Comparison of ENCODE assay signal across 2 cellular contexts in the genomic region with DNA sequence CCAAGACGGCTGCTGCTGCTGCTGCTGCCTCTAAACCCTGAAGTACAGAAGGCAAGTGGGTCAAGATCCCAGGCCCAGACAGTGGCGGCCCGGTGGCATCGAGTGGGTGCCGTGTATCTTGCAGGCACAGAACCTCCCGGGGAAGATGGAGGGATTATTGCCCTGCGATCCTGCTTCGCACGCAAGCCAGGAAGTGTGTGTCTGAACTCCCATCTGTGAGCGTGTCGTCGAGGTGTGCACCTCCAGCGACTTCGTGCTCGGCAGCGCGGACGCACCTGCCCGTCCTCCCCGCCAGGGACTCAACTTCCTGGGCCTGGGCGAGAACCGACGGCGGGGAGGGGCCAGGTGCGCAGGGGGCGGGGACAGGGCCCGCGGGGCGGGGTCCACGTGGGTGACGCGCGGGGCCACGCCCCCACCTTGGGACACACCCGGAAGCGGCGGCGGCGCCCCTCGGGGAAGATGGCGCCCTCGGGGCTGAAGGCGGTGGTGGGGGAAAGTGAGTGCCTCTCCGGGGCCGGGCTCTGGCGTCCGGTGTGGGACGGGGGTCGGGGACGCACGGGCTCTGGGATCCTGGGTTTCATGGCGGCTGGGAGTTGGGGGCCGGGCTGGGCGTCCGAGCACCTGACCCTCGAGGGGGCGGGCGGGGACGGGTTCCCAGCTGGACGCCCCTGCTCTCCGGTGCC.
TF ChIP-seq lines count a peak whose summit lies in the region.

A gene (plus strand): TSS at position 420 of the 683 bp plus-strand sequence. CDS start 40 bp downstream, at position 460.

TF ChIP-seq in HEK293, 187 proteins besides CTCF, POLR2A, EP300 and RAD21 (continued from another document and continues in another):
- no peak for TF ChIP-seq ZNF24 (tag by site-specific recombination; IDR thresholded peaks at IDR 0.05)
- TF ChIP-seq ZNF184 (tag by site-specific recombination; IDR thresholded peaks at IDR 0.05): no peak
- no peak for TF ChIP-seq ZNF561 (tag by site-specific recombination; IDR thresholded peaks at IDR 0.05; ENCODE audit: borderline replicate concordance)
- no peak for TF ChIP-seq ZNF138 (tag by site-specific recombination; IDR thresholded peaks at IDR 0.05; ENCODE audit: borderline replicate concordance)
- TF ChIP-seq ZNF266 (tag by site-specific recombination; IDR thresholded peaks at IDR 0.05; ENCODE audit: low read depth): no peak
- TF ChIP-seq, protein P1, sequence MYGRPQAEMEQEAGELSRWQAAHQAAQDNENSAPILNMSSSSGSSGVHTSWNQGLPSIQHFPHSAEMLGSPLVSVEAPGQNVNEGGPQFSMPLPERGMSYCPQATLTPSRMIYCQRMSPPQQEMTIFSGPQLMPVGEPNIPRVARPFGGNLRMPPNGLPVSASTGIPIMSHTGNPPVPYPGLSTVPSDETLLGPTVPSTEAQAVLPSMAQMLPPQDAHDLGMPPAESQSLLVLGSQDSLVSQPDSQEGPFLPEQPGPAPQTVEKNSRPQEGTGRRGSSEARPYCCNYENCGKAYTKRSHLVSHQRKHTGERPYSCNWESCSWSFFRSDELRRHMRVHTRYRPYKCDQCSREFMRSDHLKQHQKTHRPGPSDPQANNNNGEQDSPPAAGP (tag by site-specific recombination; IDR thresholded peaks at IDR 0.05): 0 out of 2 replicates have a peak, but pooled peaks have one; percentile 21
- TF ChIP-seq ZNF707 (tag by site-specific recombination; IDR thresholded peaks at IDR 0.05): no peak
- no peak for TF ChIP-seq ZNF626 (tag by site-specific recombination; IDR thresholded peaks at IDR 0.05)
- TF ChIP-seq, protein P2, sequence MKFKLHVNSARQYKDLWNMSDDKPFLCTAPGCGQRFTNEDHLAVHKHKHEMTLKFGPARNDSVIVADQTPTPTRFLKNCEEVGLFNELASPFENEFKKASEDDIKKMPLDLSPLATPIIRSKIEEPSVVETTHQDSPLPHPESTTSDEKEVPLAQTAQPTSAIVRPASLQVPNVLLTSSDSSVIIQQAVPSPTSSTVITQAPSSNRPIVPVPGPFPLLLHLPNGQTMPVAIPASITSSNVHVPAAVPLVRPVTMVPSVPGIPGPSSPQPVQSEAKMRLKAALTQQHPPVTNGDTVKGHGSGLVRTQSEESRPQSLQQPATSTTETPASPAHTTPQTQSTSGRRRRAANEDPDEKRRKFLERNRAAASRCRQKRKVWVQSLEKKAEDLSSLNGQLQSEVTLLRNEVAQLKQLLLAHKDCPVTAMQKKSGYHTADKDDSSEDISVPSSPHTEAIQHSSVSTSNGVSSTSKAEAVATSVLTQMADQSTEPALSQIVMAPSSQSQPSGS (tag by site-specific recombination; IDR thresholded peaks at IDR 0.05; ENCODE audit: low read depth): no peak
- peak; percentile 58; the same call in 1 of the 2 replicates for TF ChIP-seq KLF10 (tag by site-specific recombination; IDR thresholded peaks at IDR 0.05)
- TF ChIP-seq ZFP3 (tag by site-specific recombination; IDR thresholded peaks at IDR 0.05; ENCODE audit: low read depth): no peak
- TF ChIP-seq, protein P3, sequence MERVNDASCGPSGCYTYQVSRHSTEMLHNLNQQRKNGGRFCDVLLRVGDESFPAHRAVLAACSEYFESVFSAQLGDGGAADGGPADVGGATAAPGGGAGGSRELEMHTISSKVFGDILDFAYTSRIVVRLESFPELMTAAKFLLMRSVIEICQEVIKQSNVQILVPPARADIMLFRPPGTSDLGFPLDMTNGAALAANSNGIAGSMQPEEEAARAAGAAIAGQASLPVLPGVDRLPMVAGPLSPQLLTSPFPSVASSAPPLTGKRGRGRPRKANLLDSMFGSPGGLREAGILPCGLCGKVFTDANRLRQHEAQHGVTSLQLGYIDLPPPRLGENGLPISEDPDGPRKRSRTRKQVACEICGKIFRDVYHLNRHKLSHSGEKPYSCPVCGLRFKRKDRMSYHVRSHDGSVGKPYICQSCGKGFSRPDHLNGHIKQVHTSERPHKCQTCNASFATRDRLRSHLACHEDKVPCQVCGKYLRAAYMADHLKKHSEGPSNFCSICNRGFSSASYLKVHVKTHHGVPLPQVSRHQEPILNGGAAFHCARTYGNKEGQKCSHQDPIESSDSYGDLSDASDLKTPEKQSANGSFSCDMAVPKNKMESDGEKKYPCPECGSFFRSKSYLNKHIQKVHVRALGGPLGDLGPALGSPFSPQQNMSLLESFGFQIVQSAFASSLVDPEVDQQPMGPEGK (tag by site-specific recombination; IDR thresholded peaks at IDR 0.05): peak; percentile 72; the same call in 1 of the 2 replicates
- no peak for TF ChIP-seq ZBTB48 (tag by site-specific recombination; IDR thresholded peaks at IDR 0.05)
- TF ChIP-seq, protein P4, sequence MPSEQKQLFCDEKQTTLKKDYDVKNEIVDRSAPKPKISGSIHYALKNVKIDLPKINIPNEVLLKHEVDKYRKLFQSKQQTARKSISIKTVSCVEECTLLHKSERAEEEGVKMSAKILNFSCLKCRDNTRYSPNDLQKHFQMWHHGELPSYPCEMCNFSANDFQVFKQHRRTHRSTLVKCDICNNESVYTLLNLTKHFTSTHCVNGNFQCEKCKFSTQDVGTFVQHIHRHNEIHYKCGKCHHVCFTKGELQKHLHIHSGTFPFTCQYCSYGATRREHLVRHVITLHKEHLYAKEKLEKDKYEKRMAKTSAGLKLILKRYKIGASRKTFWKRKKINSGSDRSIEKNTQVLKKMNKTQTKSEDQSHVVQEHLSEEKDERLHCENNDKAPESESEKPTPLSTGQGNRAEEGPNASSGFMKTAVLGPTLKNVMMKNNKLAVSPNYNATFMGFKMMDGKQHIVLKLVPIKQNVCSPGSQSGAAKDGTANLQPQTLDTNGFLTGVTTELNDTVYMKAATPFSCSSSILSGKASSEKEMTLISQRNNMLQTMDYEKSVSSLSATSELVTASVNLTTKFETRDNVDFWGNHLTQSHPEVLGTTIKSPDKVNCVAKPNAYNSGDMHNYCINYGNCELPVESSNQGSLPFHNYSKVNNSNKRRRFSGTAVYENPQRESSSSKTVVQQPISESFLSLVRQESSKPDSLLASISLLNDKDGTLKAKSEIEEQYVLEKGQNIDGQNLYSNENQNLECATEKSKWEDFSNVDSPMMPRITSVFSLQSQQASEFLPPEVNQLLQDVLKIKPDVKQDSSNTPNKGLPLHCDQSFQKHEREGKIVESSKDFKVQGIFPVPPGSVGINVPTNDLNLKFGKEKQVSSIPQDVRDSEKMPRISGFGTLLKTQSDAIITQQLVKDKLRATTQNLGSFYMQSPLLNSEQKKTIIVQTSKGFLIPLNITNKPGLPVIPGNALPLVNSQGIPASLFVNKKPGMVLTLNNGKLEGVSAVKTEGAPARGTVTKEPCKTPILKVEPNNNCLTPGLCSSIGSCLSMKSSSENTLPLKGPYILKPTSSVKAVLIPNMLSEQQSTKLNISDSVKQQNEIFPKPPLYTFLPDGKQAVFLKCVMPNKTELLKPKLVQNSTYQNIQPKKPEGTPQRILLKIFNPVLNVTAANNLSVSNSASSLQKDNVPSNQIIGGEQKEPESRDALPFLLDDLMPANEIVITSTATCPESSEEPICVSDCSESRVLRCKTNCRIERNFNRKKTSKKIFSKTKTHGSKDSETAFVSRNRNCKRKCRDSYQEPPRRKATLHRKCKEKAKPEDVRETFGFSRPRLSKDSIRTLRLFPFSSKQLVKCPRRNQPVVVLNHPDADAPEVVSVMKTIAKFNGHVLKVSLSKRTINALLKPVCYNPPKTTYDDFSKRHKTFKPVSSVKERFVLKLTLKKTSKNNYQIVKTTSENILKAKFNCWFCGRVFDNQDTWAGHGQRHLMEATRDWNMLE (tag by site-specific recombination; conservative IDR thresholded peaks at IDR 0.05; ENCODE audit: low read depth): no peak
- TF ChIP-seq ZFP37 (tag by site-specific recombination; IDR thresholded peaks at IDR 0.05): no peak
- TF ChIP-seq SP3 (tag by site-specific recombination; IDR thresholded peaks at IDR 0.05): peak; percentile 82
- TF ChIP-seq ZNF324 (tag by site-specific recombination; IDR thresholded peaks at IDR 0.05): no peak
- no peak for TF ChIP-seq ZNF747 (tag by site-specific recombination; IDR thresholded peaks at IDR 0.05)
- no peak for TF ChIP-seq OSR2 (tag by site-specific recombination; IDR thresholded peaks at IDR 0.05)

TF ChIP-seq in WTC11, 78 proteins besides CTCF, POLR2A, EP300 and RAD21 (continued from another document and continues in another):
- TF ChIP-seq, protein P5, sequence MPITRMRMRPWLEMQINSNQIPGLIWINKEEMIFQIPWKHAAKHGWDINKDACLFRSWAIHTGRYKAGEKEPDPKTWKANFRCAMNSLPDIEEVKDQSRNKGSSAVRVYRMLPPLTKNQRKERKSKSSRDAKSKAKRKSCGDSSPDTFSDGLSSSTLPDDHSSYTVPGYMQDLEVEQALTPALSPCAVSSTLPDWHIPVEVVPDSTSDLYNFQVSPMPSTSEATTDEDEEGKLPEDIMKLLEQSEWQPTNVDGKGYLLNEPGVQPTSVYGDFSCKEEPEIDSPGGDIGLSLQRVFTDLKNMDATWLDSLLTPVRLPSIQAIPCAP (CRISPR knock-in tag; IDR thresholded peaks at IDR 0.05): peak; percentile 88
- TF ChIP-seq, protein P6, sequence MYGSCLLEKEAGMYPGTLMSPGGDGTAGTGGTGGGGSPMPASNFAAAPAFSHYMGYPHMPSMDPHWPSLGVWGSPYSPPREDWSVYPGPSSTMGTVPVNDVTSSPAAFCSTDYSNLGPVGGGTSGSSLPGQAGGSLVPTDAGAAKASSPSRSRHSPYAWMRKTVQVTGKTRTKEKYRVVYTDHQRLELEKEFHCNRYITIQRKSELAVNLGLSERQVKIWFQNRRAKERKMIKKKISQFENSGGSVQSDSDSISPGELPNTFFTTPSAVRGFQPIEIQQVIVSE (CRISPR knock-in tag; IDR thresholded peaks at IDR 0.05; ENCODE audit: borderline replicate concordance): no peak
- peak; percentile 97 for TF ChIP-seq SMAD3 (CRISPR knock-in tag; IDR thresholded peaks at IDR 0.05; ENCODE audit: borderline replicate concordance)
- peak; percentile 88; the same call in 1 of the 2 replicates for TF ChIP-seq ELF4 (CRISPR knock-in tag; IDR thresholded peaks at IDR 0.05; ENCODE audit: low read depth)
- TF ChIP-seq, protein P7, sequence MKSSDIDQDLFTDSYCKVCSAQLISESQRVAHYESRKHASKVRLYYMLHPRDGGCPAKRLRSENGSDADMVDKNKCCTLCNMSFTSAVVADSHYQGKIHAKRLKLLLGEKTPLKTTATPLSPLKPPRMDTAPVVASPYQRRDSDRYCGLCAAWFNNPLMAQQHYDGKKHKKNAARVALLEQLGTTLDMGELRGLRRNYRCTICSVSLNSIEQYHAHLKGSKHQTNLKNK (CRISPR knock-in tag; IDR thresholded peaks at IDR 0.05): no peak
- peak; percentile 75; the same call in 1 of the 2 replicates for TF ChIP-seq ZNF138 (CRISPR knock-in tag; conservative IDR thresholded peaks at IDR 0.05)
- peak; percentile 95 for TF ChIP-seq ETV6 (CRISPR knock-in tag; IDR thresholded peaks at IDR 0.05)
- no peak for TF ChIP-seq EMX1 (CRISPR knock-in tag; IDR thresholded peaks at IDR 0.05)
- TF ChIP-seq MYBL2 (CRISPR knock-in tag; IDR thresholded peaks at IDR 0.05): peak; percentile 96
- peak; percentile 93 for TF ChIP-seq NFE2L1 (CRISPR knock-in tag; IDR thresholded peaks at IDR 0.05)
- no peak for TF ChIP-seq NFATC4 (CRISPR knock-in tag; IDR thresholded peaks at IDR 0.05)
- TF ChIP-seq, protein P8, sequence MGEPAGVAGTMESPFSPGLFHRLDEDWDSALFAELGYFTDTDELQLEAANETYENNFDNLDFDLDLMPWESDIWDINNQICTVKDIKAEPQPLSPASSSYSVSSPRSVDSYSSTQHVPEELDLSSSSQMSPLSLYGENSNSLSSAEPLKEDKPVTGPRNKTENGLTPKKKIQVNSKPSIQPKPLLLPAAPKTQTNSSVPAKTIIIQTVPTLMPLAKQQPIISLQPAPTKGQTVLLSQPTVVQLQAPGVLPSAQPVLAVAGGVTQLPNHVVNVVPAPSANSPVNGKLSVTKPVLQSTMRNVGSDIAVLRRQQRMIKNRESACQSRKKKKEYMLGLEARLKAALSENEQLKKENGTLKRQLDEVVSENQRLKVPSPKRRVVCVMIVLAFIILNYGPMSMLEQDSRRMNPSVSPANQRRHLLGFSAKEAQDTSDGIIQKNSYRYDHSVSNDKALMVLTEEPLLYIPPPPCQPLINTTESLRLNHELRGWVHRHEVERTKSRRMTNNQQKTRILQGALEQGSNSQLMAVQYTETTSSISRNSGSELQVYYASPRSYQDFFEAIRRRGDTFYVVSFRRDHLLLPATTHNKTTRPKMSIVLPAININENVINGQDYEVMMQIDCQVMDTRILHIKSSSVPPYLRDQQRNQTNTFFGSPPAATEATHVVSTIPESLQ (CRISPR knock-in tag; IDR thresholded peaks at IDR 0.05): no peak
- TF ChIP-seq HMGA2 (CRISPR knock-in tag; IDR thresholded peaks at IDR 0.05): no peak
- no peak for TF ChIP-seq SOX15 (CRISPR knock-in tag; IDR thresholded peaks at IDR 0.05)
- TF ChIP-seq NFYB (CRISPR knock-in tag; conservative IDR thresholded peaks at IDR 0.05; ENCODE audit: low read depth): peak; percentile 56
- TF ChIP-seq, protein P9, sequence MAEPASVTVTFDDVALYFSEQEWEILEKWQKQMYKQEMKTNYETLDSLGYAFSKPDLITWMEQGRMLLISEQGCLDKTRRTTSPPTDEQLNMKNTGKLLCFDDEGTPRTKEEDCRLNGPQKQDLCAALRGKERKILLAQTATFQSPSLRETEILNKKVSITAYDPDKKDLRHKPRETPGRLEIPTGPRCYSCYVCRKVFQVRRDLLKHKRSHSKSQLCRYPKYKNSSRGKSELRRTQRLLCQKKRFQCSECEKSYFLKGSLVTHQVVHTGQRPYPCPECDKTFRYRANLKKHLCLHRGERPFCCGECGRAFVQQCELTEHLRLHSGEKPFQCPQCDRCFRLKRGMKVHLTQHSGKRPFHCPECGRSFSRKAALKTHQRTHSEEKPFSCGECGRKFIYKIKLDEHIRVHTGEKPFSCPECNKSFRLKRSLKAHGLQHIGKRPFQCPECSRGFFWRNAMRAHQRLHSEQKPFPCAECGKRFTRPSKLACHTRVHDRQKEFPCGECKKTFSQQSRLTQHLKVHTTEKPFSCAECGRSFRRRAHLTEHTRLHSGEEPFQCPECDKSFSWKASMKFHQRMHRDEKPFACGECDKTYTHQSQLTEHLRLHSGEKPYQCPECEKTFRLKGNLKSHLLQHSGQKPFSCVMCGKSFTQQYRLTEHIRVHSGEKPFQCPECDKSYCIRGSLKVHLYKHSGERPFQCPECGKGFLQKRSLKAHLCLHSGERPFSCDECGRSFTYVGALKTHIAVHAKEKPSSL (CRISPR knock-in tag; conservative IDR thresholded peaks at IDR 0.05): no peak
- TF ChIP-seq, protein P2 (CRISPR knock-in tag; IDR thresholded peaks at IDR 0.05; ENCODE audit: borderline replicate concordance, low read depth): peak; percentile 91
- TF ChIP-seq JUN (CRISPR knock-in tag; IDR thresholded peaks at IDR 0.05): 0 out of 2 replicates have a peak, but pooled peaks have one; percentile 48
- no peak for TF ChIP-seq ZNF396 (CRISPR knock-in tag; IDR thresholded peaks at IDR 0.05; ENCODE audit: borderline replicate concordance)
- TF ChIP-seq FOXJ3 (CRISPR knock-in tag; IDR thresholded peaks at IDR 0.05; ENCODE audit: borderline replicate concordance): peak; percentile 66; the same call in 1 of the 2 replicates
